In the genomic region with DNA sequence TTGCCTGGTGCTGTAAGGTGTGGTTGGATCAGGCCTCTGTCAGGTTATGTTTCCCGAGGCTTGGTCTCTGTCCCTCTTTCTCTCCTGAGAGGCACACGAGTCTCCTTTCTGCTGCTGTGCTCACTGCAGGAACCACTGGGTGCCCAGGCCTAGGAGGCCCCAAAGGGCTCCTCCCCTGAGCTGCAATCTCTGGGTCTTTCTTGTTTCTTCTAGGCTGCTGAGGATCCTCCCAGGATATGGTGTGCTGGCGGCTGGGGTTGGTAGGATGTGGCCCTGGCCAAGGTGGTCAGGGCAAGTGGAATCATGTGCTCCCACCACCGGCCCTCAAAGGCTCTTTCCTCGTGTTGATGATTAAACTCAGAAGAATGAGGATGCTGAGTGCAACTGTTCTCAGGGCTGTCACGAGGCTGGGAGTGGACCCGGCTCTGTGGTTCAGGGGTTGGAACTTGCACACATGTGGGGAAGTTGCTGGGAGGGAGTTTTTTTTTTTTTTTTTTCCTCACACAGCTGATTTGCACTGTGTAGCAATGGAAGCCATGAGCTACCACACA, we compare ENCODE assay signal across 8 cellular contexts. TPM values are rescaled to one million over a fixed set of nuclear protein-coding genes. Genes with fewer than 3 reads are reported as not detected.
A peak's percentile ranks its signal among the peaks of the same experiment; 100 is the strongest.
DNase-seq lines count a peak whose midpoint lies in the region; ATAC-seq and TF ChIP-seq lines count a peak whose summit lies in the region.

No MANE protein-coding gene starts in this region.

- H3K36me3 Mint-ChIP-seq in osteocyte (ENCODE audit: unreplicated experiment), result no peaks in the 10 kb centered on the region

- peak overlapping the region in 9 of 11 experiments; percentile 52 to 90 (median 71); a peak in 17 of 22 replicates for H3K27ac ChIP-seq in BLaER1 treated with 17β-estradiol and CSF1 and Interleukin-3, amounts not matched to agents 10 nM and 100 nM

- H3K4me3 ChIP-seq in BLaER1 treated with 17β-estradiol and CSF1 and Interleukin-3, amounts not matched to agents 10 nM and 100 nM, result no peak overlapping the region
- no peak overlapping the region for H3K4me3 ChIP-seq in HFF-Myc (replicated peaks; ENCODE audit: low read depth, low read length)

- H3K27ac Mint-ChIP-seq in osteocyte (ENCODE audit: unreplicated experiment), result peak overlapping the region; percentile 96

- H3K36me3 ChIP-seq in BLaER1 treated with 17β-estradiol and CSF1 and Interleukin-3, amounts not matched to agents 10 nM and 100 nM, result no peaks in the 10 kb centered on the region

- no peaks in the 10 kb centered on the region for H3K27me3 ChIP-seq in BLaER1 treated with 17β-estradiol and CSF1 and Interleukin-3, amounts not matched to agents 10 nM and 100 nM

- H4K20me1 ChIP-seq in BLaER1 treated with 17β-estradiol and CSF1 and Interleukin-3, amounts not matched to agents 10 nM and 100 nM, result no peaks in the 10 kb centered on the region

- peak overlapping the region; percentile 47 to 94 (median 60) for H3K4me2 ChIP-seq in BLaER1 treated with 17β-estradiol and CSF1 and Interleukin-3, amounts not matched to agents 10 nM and 100 nM

- no peak overlapping the region for H3K4me3 Mint-ChIP-seq in osteocyte (ENCODE audit: unreplicated experiment)

- peaks cover 28% of the 10 kb centered on the region for H3K4me1 Mint-ChIP-seq in osteocyte (ENCODE audit: unreplicated experiment)

- DNase-seq in HFF-Myc (ENCODE audit: extremely low read depth, low read depth) (peak; percentile 97), SK-MEL-5 (ENCODE audit: low read depth, low spot score) (peak; percentile 99), fibroblast of gingiva (ENCODE audit: low read depth) (peak; percentile 95), osteocyte (ENCODE audit: extremely low spot score, unreplicated experiment) (peak; percentile 93), D341Med (ENCODE audit: low spot score) (no peak), NCI-H2171 treated with DMSO at 0.1 percent for 48 hours (lab: John Stamatoyannopoulos, UW) (no peak)

- no peaks in the 10 kb centered on the region for H3K9me3 Mint-ChIP-seq in osteocyte (ENCODE audit: unreplicated experiment)

- no peaks in the 10 kb centered on the region for H3K27me3 Mint-ChIP-seq in osteocyte (ENCODE audit: unreplicated experiment)

- H3K4me1 ChIP-seq in BLaER1 treated with 17β-estradiol and CSF1 and Interleukin-3, amounts not matched to agents 10 nM and 100 nM, result peaks cover 40 to 96% (median 48%) of the 10 kb centered on the region in 10 experiments

- H3K9ac ChIP-seq in BLaER1 treated with 17β-estradiol and CSF1 and Interleukin-3, amounts not matched to agents 10 nM and 100 nM, result peak overlapping the region in 8 of 11 experiments; percentile 39 to 80 (median 56); a peak in 15 of 22 replicates

- ATAC-seq in HG03139 (IDR thresholded peaks at IDR 0.05; ENCODE audit: unreplicated experiment), result no peak

- no peak for TF ChIP-seq CTCF in HFF-Myc (IDR thresholded peaks at IDR 0.05; ENCODE audit: low read depth, low read length, missing control alignments)
- no peak for TF ChIP-seq CTCF in osteocyte (IDR thresholded peaks at IDR 0.05)

- in situ Hi-C loops in SK-MEL-5 (cut with HindIII; ENCODE audit: low pct_unique_long_range_greater_than_20kb, low sequenced_read_pairs), result no loop called here

- no peaks in the 10 kb centered on the region for H3K9me3 ChIP-seq in BLaER1 treated with 17β-estradiol and CSF1 and Interleukin-3, amounts not matched to agents 10 nM and 100 nM (replicated peaks in 1 of 11)

RNA-seq across cellular contexts. Expression of gene CTSH, which starts 43.6 kb away (rescaled TPM):
- total RNA-seq in SK-MEL-5 (2014; rRNA removed; shearing (Covaris generic)), result 281 and 334 TPM in 2 replicates
- polyA plus RNA-seq in SK-MEL-5 (2015; cell fraction: cytosol; rRNA removed), result 277 and 352 TPM in 2 replicates
- polyA plus RNA-seq in SK-MEL-5 (2015; cell fraction: nucleus; rRNA removed), result 135 and 154 TPM in 2 replicates
- 6.1 and 6.4 TPM in 2 replicates for total RNA-seq in osteocyte

Comparison
In these comparisons a context has a peak if more than half of its experiments do, and no peak if none do; other contexts are left out.
1. DNase-seq: peak in HFF-Myc (single experiment), SK-MEL-5 (single experiment), fibroblast of gingiva (single experiment) and osteocyte (single experiment); none in D341Med (single experiment) and NCI-H2171 treated with DMSO at 0.1 percent for 48 hours (single experiment).
2. RNA of gene CTSH, which starts 43.6 kb away (total RNA-seq): 281 to 334 TPM in SK-MEL-5; 6.1 to 6.4 TPM in osteocyte; every median in the first group is over 10 times any median in the second.